ENCODE assay signal across 10 cellular contexts in genomic region chr2:62569907-62570793, GRCh38.
A peak's percentile ranks its signal among the peaks of the same experiment; 100 is the strongest.
DNase-seq lines count a peak whose midpoint lies in the region; ATAC-seq, FAIRE-seq and TF ChIP-seq lines count a peak whose summit lies in the region.
"Had no signal": no experiment of that assay in that cellular context is flagged by ENCODE, and none has a peak within 500 bp of the region (broad histone marks: within the 10 kb centered on the region; RNA-seq: fewer than 3 reads in every experiment).

No MANE protein-coding gene starts in this region.

- no peak for TF ChIP-seq CTCF in adrenal gland (IDR thresholded peaks at IDR 0.05)

- H3K27ac ChIP-seq in HUES64 (ENCODE audit: low read depth, low read length), result no peak overlapping the region
- peak overlapping the region in 1 of 5 donors; percentile 18 for H3K27ac ChIP-seq in adrenal gland

- H3K9me3 ChIP-seq in HUES64 (ENCODE audit: insufficient read depth, low read depth, low read length) (no peaks in the 10 kb centered on the region), adrenal gland (replicated peaks in 1 of 3) (no peaks in the 10 kb centered on the region)

- no peak for ATAC-seq in HG03045 (IDR thresholded peaks at IDR 0.05; ENCODE audit: unreplicated experiment)

- no peak for FAIRE-seq in GM12892 (lab: Jason Lieb, UNC)
- FAIRE-seq: GM12891 had no signal

- H3K4me3 ChIP-seq in HUES64 (ENCODE audit: low read length) (peak overlapping the region; percentile 53), adrenal gland (peak overlapping the region in 1 of 4 donors; percentile 57)

- no peak overlapping the region for H3K9ac ChIP-seq in HUES64 (ENCODE audit: low read depth, low read length)

- no peaks in the 10 kb centered on the region for H3K36me3 ChIP-seq in HUES64 (ENCODE audit: insufficient read depth, low read length)
- H3K36me3 ChIP-seq in adrenal gland (replicated peaks in 1 of 2), result no peaks in the 10 kb centered on the region

- intact Hi-C loops in adrenal gland (cut with DNase I), result no loop called here

- TF ChIP-seq POLR2A in adrenal gland (IDR thresholded peaks at IDR 0.05), result no peak
- no peak for TF ChIP-seq POLR2A in GM12892 (IDR thresholded peaks at IDR 0.05; ENCODE audit: low read depth, low read length)

- H3K4me1 ChIP-seq in HUES64 (ENCODE audit: insufficient read depth, low read length) (0 out of 2 replicates have a peak, but pooled peaks cover 7% of the 10 kb centered on the region), adrenal gland (replicated peaks in 1 of 2) (peaks cover 4 to 19% of the 10 kb centered on the region in 2 donors)

- DNase-seq in ACHN, result peak; percentile 59
- DNase-seq in glomerular visceral epithelial cell (ENCODE audit: extremely low spot score), result peak; percentile 64
- DNase-seq in mucosa of gallbladder (ENCODE audit: low spot score), result peak; percentile 67
- no peak for DNase-seq in stimulated activated naive CD4-positive, alpha-beta T cell treated with Interleukin-2 at 50 U/mL for 16 hours (lab: John Stamatoyannopoulos, UW)
- no peak for DNase-seq in adrenal gland
- DNase-seq in GM12892 (ENCODE audit: insufficient read length), result no peak
- DNase-seq: NCI-H2171 treated with DMSO at 0.1 percent for 48 hours had no signal

- WGBS in HUES64, result 53% methylated on average over 18 of the region's 22 CpGs
- WGBS in adrenal gland, 4 donors, result 70 to 75% (median 73%) methylated on average over 21 to 22 of the region's 22 CpGs

- H3K27me3 ChIP-seq in HUES64 (ENCODE audit: insufficient read depth, low read length) (peaks cover 27% of the 10 kb centered on the region), adrenal gland (no peaks in the 10 kb centered on the region)

- in situ Hi-C loops in ACHN (cut with HindIII; ENCODE audit: low pct_ligation_motif_present, low pct_unique_long_range_greater_than_20kb, low sequenced_read_pairs), result no loop called here

Comparison
In these comparisons a context has a peak if more than half of its experiments do, and no peak if none do; other contexts are left out.
1. DNase-seq: peak in ACHN (single experiment), glomerular visceral epithelial cell (single experiment) and mucosa of gallbladder (single experiment); none in stimulated activated naive CD4-positive, alpha-beta T cell treated with Interleukin-2 at 50 U/mL for 16 hours (single experiment), adrenal gland (0 of 7) and GM12892 (single experiment).